Comparison of ENCODE assay signal across 16 cellular contexts in the genomic region with DNA sequence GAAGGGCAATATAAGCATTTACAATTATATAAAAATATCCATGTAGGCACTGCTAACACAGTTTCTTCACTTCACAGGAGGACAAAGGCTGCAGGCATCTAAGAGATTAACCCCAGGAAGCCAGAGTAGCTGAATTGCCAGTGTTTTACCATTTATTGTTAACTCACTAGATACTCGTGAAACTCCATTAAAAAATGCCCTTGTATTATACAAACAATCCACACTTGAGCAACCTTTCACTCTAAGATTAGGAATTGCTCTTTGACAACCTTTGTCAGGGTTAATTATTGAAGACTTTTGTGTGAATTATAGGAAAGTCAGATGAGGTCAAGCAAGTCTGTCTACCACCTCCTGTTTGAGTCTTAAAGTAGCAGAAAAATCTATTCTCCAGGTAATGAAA.
"Had no signal": no experiment of that assay in that cellular context is flagged by ENCODE, and none has a peak within 500 bp of the region (broad histone marks: within the 10 kb centered on the region; RNA-seq: fewer than 3 reads in every experiment).

No MANE protein-coding gene starts in this region.

- H3K27ac ChIP-seq: ascending aorta, coronary artery, ovary, psoas muscle, spleen, uterus had no signal

- H3K36me3 Mint-ChIP-seq: activated naive CD4-positive, alpha-beta T cell treated with anti-CD3 and anti-CD28 coated beads, Interleukin-2, amount 50 U/mL, for 24 hours had no signal

- H3K4me1 ChIP-seq: uterus had no signal

- H3K9me3 ChIP-seq: ascending aorta, ovary, psoas muscle, spleen, thyroid gland, uterus had no signal

- H3K4me3 Mint-ChIP-seq: activated naive CD4-positive, alpha-beta T cell treated with anti-CD3 and anti-CD28 coated beads, Interleukin-2, amount 50 U/mL, for 24 hours had no signal

- H3K27me3 ChIP-seq: ascending aorta, ovary, thyroid gland, uterus had no signal

- ATAC-seq: psoas muscle, sciatic nerve had no signal

- H3K4me3 ChIP-seq: ascending aorta, coronary artery, ovary, psoas muscle, spleen, thyroid gland, uterus had no signal

- DNase-seq: activated CD4-positive, alpha-beta T cell treated with anti-CD3 and anti-CD28 coated beads, Interleukin-2, amount 50 U/mL, for 4 hours; activated gamma-delta T cell; head of caudate nucleus; midbrain; ovary; psoas muscle; spleen; stimulated activated naive CD4-positive, alpha-beta T cell; SW 1271; T-helper 2 cell; thyroid gland; uterus had no signal

- H3K9me3 Mint-ChIP-seq: activated naive CD4-positive, alpha-beta T cell treated with anti-CD3 and anti-CD28 coated beads, Interleukin-2, amount 50 U/mL, for 24 hours had no signal

- H3K36me3 ChIP-seq: ascending aorta, ovary, spleen, thyroid gland, uterus had no signal

- H3K27ac Mint-ChIP-seq: activated naive CD4-positive, alpha-beta T cell treated with anti-CD3 and anti-CD28 coated beads, Interleukin-2, amount 50 U/mL, for 24 hours had no signal
